Comparison of ENCODE assay signal across 1 cellular context in genomic region chr3:52752045-52752660, GRCh38.
TF ChIP-seq lines count a peak whose summit lies in the region.

No MANE protein-coding gene starts in this region.

TF ChIP-seq in HepG2, 621 proteins besides CTCF, POLR2A, EP300 and RAD21 (continued from another document):
- no peak for TF ChIP-seq ZNF430 (CRISPR knock-in tag; IDR thresholded peaks at IDR 0.05)
- TF ChIP-seq ZNF577 (CRISPR knock-in tag; IDR thresholded peaks at IDR 0.05; ENCODE audit: borderline replicate concordance, low read depth) = no peak
- TF ChIP-seq, protein P1, sequence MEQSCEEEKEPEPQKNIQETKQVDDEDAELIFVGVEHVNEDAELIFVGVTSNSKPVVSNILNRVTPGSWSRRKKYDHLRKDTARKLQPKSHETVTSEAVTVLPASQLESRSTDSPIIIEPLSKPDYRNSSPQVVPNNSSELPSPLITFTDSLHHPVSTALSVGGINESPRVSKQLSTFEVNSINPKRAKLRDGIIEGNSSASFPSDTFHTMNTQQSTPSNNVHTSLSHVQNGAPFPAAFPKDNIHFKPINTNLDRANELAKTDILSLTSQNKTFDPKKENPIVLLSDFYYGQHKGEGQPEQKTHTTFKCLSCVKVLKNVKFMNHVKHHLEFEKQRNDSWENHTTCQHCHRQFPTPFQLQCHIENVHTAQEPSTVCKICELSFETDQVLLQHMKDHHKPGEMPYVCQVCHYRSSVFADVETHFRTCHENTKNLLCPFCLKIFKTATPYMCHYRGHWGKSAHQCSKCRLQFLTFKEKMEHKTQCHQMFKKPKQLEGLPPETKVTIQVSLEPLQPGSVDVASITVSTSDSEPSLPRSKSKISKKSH (CRISPR knock-in tag; IDR thresholded peaks at IDR 0.05; ENCODE audit: borderline replicate concordance) = no peak
- peak; percentile 85 for TF ChIP-seq NFE2L2 (IDR thresholded peaks at IDR 0.05; ENCODE audit: low read length)
- peak; percentile 74 for TF ChIP-seq FOXA3 (CRISPR knock-in tag; IDR thresholded peaks at IDR 0.05)
- TF ChIP-seq, protein P2, sequence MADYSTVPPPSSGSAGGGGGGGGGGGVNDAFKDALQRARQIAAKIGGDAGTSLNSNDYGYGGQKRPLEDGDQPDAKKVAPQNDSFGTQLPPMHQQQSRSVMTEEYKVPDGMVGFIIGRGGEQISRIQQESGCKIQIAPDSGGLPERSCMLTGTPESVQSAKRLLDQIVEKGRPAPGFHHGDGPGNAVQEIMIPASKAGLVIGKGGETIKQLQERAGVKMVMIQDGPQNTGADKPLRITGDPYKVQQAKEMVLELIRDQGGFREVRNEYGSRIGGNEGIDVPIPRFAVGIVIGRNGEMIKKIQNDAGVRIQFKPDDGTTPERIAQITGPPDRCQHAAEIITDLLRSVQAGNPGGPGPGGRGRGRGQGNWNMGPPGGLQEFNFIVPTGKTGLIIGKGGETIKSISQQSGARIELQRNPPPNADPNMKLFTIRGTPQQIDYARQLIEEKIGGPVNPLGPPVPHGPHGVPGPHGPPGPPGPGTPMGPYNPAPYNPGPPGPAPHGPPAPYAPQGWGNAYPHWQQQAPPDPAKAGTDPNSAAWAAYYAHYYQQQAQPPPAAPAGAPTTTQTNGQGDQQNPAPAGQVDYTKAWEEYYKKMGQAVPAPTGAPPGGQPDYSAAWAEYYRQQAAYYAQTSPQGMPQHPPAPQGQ (CRISPR knock-in tag; IDR thresholded peaks at IDR 0.05; ENCODE audit: borderline replicate concordance) = no peak
- TF ChIP-seq ZNF841 (CRISPR knock-in tag; IDR thresholded peaks at IDR 0.05; ENCODE audit: borderline replicate concordance) = no peak
- no peak for TF ChIP-seq PHF8 (CRISPR knock-in tag; IDR thresholded peaks at IDR 0.05)
- no peak for TF ChIP-seq MED8 (CRISPR knock-in tag; IDR thresholded peaks at IDR 0.05; ENCODE audit: insufficient replicate concordance)
- 0 out of 2 replicates have a peak, but pooled peaks have one; percentile 21 for TF ChIP-seq FOSL2 (CRISPR knock-in tag; IDR thresholded peaks at IDR 0.05)
